Comparison of ENCODE assay signal across 1 cellular context in the genomic region with DNA sequence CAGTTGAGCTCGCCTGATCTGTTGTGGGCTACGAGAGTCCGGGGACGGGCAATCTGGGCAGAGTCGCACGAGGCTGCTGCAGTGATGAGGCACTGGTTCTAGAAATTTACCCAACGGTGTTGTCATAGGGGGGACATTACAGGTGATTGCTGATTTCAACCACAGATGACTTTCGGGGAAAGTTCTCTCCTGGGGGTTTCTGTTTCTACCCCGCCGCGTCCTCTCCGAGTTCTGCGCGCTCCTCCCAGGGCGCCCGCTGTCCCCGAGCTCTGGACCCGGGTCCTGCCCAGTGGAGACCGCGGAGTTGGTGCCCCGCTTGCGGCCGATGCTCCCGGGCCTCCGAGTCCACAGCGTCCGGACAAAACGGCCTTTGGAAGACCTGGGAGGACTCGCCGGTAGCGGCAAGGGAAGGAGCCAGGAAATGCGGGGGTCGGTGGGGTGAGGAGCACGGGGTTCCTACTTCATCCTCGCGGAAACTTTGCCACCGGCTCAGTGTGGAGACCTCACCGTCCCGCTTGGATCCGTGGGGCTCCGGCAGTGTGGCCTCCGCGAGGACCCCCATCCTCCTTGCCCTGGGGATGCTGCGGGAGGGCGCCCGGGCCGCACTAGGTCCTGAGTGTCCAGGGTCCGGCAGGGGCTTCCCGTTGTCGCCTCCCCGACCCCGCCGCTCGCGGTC.
TF ChIP-seq lines count a peak whose summit lies in the region.

No MANE protein-coding gene starts in this region.

TF ChIP-seq in SK-N-SH treated with all-trans-retinoic acid at 6 μM for 48 hours, 23 proteins besides CTCF, POLR2A, EP300 and RAD21 (continued from another document):
- TF ChIP-seq, protein P1, sequence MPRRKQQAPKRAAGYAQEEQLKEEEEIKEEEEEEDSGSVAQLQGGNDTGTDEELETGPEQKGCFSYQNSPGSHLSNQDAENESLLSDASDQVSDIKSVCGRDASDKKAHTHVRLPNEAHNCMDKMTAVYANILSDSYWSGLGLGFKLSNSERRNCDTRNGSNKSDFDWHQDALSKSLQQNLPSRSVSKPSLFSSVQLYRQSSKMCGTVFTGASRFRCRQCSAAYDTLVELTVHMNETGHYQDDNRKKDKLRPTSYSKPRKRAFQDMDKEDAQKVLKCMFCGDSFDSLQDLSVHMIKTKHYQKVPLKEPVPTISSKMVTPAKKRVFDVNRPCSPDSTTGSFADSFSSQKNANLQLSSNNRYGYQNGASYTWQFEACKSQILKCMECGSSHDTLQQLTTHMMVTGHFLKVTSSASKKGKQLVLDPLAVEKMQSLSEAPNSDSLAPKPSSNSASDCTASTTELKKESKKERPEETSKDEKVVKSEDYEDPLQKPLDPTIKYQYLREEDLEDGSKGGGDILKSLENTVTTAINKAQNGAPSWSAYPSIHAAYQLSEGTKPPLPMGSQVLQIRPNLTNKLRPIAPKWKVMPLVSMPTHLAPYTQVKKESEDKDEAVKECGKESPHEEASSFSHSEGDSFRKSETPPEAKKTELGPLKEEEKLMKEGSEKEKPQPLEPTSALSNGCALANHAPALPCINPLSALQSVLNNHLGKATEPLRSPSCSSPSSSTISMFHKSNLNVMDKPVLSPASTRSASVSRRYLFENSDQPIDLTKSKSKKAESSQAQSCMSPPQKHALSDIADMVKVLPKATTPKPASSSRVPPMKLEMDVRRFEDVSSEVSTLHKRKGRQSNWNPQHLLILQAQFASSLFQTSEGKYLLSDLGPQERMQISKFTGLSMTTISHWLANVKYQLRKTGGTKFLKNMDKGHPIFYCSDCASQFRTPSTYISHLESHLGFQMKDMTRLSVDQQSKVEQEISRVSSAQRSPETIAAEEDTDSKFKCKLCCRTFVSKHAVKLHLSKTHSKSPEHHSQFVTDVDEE (CRISPR knock-in tag; IDR thresholded peaks at IDR 0.05) = no peak
TF ChIP-seq in SK-N-SH treated with all-trans-retinoic acid at 6 μM for 48 hours: peak in this region for 0.
